In the genomic region with DNA sequence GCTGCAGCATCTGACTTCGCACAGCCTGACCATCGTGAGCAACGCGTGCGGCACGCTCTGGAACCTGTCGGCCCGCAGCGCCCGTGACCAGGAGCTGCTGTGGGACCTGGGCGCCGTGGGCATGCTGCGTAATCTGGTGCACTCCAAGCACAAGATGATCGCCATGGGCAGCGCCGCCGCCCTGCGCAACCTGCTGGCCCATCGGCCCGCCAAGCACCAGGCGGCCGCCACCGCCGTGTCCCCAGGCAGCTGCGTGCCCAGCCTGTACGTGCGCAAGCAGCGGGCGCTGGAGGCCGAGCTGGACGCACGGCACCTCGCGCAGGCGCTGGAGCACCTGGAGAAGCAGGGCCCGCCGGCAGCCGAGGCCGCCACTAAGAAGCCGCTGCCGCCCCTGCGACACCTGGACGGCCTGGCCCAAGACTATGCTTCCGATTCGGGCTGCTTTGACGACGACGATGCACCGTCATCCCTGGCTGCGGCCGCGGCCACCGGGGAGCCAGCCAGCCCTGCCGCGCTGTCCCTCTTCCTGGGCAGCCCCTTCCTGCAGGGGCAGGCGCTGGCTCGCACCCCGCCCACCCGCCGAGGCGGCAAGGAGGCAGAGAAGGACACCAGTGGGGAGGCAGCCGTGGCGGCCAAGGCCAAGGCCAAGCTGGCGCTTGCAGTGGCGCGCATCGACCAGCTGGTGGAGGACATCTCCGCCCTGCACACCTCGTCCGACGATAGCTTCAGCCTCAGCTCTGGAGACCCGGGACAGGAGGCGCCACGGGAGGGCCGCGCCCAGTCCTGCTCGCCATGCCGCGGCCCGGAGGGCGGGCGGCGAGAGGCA, we compare ENCODE assay signal across 8 cellular contexts. TPM values are rescaled to one million over a fixed set of nuclear protein-coding genes. Genes with fewer than 3 reads are reported as not detected.
DNase-seq lines count a peak whose midpoint lies in the region; ATAC-seq, FAIRE-seq and TF ChIP-seq lines count a peak whose summit lies in the region.

No MANE protein-coding gene starts in this region.

- no peak overlapping the region for H2BK12ac ChIP-seq in H1 (ENCODE audit: low read depth, low read length)

- no peak overlapping the region for H3K14ac ChIP-seq in H1 (ENCODE audit: insufficient read length)

- H4K8ac ChIP-seq in H1 (ENCODE audit: extremely low read depth, insufficient read depth, low read length): peak overlapping the region; percentile 89; the same call in 1 of the 2 replicates

- H3K27me3 ChIP-seq in H1 (replicated peaks in 1 of 4; ENCODE audit: control insufficient read depth in 3 of 4, extremely low read depth in 1 of 4, insufficient read depth in 3 of 4, low read length in 3 of 4) (peaks cover 56 to 66% (median 64%) of the 10 kb centered on the region in 4 experiments), SK-N-SH (ENCODE audit: insufficient read depth) (no peaks in the 10 kb centered on the region)

- peak overlapping the region; percentile 39; the same call in 1 of the 2 replicates for H2AK5ac ChIP-seq in H1 (ENCODE audit: low read depth, low read length)

- H3K18ac ChIP-seq in H1 (ENCODE audit: extremely low read depth, low read length): no peak overlapping the region

- H4K20me1 ChIP-seq in H1 (replicated peaks in 1 of 2; ENCODE audit: control insufficient read depth in 1 of 2, insufficient read depth in 2 of 2, low read length in 2 of 2) (peaks cover 10 to 31% of the 10 kb centered on the region in 2 experiments), SK-N-SH (ENCODE audit: insufficient read depth) (0 out of 2 replicates have a peak, but pooled peaks cover 4% of the 10 kb centered on the region)

- peak; percentile 50 to 68 for ATAC-seq in natural killer cell treated with Interleukin-12 subunit alpha and Interleukin-12 subunit beta and Interleukin-15 and Interleukin-18, amount 100 ng/mL, for 72 hours

- no peak overlapping the region; the same call in 1 of the 2 replicates for H2BK15ac ChIP-seq in H1 (ENCODE audit: low read length)

- peaks cover 0 to 3% of the 10 kb centered on the region in 2 donors for H3K4me1 Mint-ChIP-seq in natural killer cell treated with Interleukin-12 subunit alpha and Interleukin-12 subunit beta and Interleukin-15 and Interleukin-18, amount 100 ng/mL, for 72 hours (ENCODE audit: low read depth in 2 of 2)
- no peaks in the 10 kb centered on the region for H3K4me1 Mint-ChIP-seq in activated T-helper 1 cell treated with anti-CD3 and anti-CD28 coated beads, Interleukin-12 subunit alpha, Interleukin-12 subunit beta, Interleukin-2, Interleukin-4 antibody, amounts not matched to agents 30 ng/mL and 10 ng/mL and 1 ng/mL, durations not matched to agents 14 hours and 24 hours and 36 hours (ENCODE audit: low read depth)

- POLR2A ChIA-PET in H1 (lab: Charles Lee; ENCODE audit: partially characterized antibody) (interaction anchor here (0.5 to 5.5 kb wide), 11 partner anchors 8 to 1849 kb away, joined by 3 to 72 read pairs (median 5); a partner anchor contains a TSS), SK-N-SH (lab: Yijun Ruan, JAX) (interaction anchor here (0.7 kb wide), 1 partner anchor 11 kb away, joined by 5 read pairs; no protein-coding TSS in a partner anchor)

- no peak for TF ChIP-seq POLR2A in H1 (IDR thresholded peaks at IDR 0.05; ENCODE audit: control extremely low read depth in 1 of 2, low read depth in 2 of 2, low read length in 2 of 2)

- H3K9ac ChIP-seq in H1 (replicated peaks in 1 of 4; ENCODE audit: extremely low read depth in 1 of 4, low read depth in 3 of 4, low read length in 3 of 4): no peak overlapping the region
- H3K9ac ChIP-seq in SK-N-SH: no peak overlapping the region

- no peaks in the 10 kb centered on the region for H3K9me3 Mint-ChIP-seq in natural killer cell treated with Interleukin-12 subunit alpha and Interleukin-12 subunit beta and Interleukin-15 and Interleukin-18, amount 100 ng/mL, for 72 hours
- no peaks in the 10 kb centered on the region for H3K9me3 Mint-ChIP-seq in activated T-helper 1 cell treated with anti-CD3 and anti-CD28 coated beads, Interleukin-12 subunit alpha, Interleukin-12 subunit beta, Interleukin-2, Interleukin-4 antibody, amounts not matched to agents 30 ng/mL and 10 ng/mL and 1 ng/mL, durations not matched to agents 14 hours and 24 hours and 36 hours

- H3K79me2 ChIP-seq in H1 (ENCODE audit: control insufficient read depth in 1 of 2, insufficient read depth in 2 of 2, low read length in 2 of 2): no peaks in the 10 kb centered on the region
- H3K79me2 ChIP-seq in SK-N-SH (ENCODE audit: insufficient read depth): no peaks in the 10 kb centered on the region

- H3K36me3 ChIP-seq in H1 (ENCODE audit: control insufficient read depth in 2 of 4, insufficient read depth in 4 of 4, low read length in 3 of 4) (peaks cover 0 to 41% (median 0%) of the 10 kb centered on the region in 4 experiments; a peak in 4 of 8 replicates), SK-N-SH (replicated peaks in 1 of 2; ENCODE audit: control insufficient read depth in 1 of 2, insufficient read depth in 2 of 2, low read length in 1 of 2) (peaks cover 4 to 24% of the 10 kb centered on the region in 2 experiments)

- peak; percentile 50 to 87 (median 73) for TF ChIP-seq CTCF in H1 (IDR thresholded peaks at IDR 0.05; ENCODE audit: control extremely low read depth in 1 of 3, insufficient read depth in 1 of 3, low read depth in 1 of 3, low read length in 3 of 3)
- no peak for TF ChIP-seq CTCF in SK-N-SH (IDR thresholded peaks at IDR 0.05)

- no peak overlapping the region for H3K56ac ChIP-seq in H1 (replicated peaks; ENCODE audit: insufficient read length, low read depth, low read length)

- H3K23ac ChIP-seq in H1 (ENCODE audit: insufficient read length): no peak overlapping the region

- no peak overlapping the region for H2BK120ac ChIP-seq in H1 (replicated peaks; ENCODE audit: low read depth, low read length)

- no peak overlapping the region for H2AFZ ChIP-seq in H1 (ENCODE audit: low read length)
- H2AFZ ChIP-seq in SK-N-SH (ENCODE audit: low read depth): no peak overlapping the region

- FAIRE-seq in H1 (lab: Jason Lieb, UNC) (no peak), HTR-8/SVneo (lab: Jason Lieb, UNC) (no peak)

- TF ChIP-seq RAD21 in H1 (IDR thresholded peaks at IDR 0.05 in 1 of 2, conservative IDR thresholded peaks at IDR 0.05 in 1 of 2; ENCODE audit: low read depth in 2 of 2, low read length in 2 of 2) (peak; percentile 19 to 39; a peak in 3 of 4 replicates), SK-N-SH (IDR thresholded peaks at IDR 0.05; ENCODE audit: low read length) (no peak)

- CTCF ChIA-PET in H1 (lab: Charles Lee; ENCODE audit: partially characterized antibody): interaction anchor here (0.6 to 5.5 kb wide), 18 partner anchors 8 to 81 kb away, joined by 3 to 53 read pairs (median 4); a partner anchor contains a TSS
- CTCF ChIA-PET in SK-N-SH (lab: Yijun Ruan, JAX): interaction anchor here (0.6 to 1.2 kb wide), 2 partner anchors 11 to 20 kb away, joined by 3 read pairs; no protein-coding TSS in a partner anchor

- H3K79me1 ChIP-seq in H1 (ENCODE audit: low read depth, low read length): no peaks in the 10 kb centered on the region

- H3K23me2 ChIP-seq in H1 (ENCODE audit: low read depth, low read length): peaks cover 8% of the 10 kb centered on the region; the same call in 1 of the 2 replicates

- peak overlapping the region; percentile 24 to 68; a peak in 3 of 4 replicates for H3K4me2 ChIP-seq in H1 (ENCODE audit: insufficient read depth in 1 of 2, low read depth in 2 of 2, low read length in 2 of 2)
- H3K4me2 ChIP-seq in SK-N-SH: no peak overlapping the region

- DNase-seq in COLO668 (lab: John Stamatoyannopoulos, UW; ENCODE audit: unreplicated experiment) (peak; percentile 41), HuH-7.5 (ENCODE audit: low spot score) (peak; percentile 90), H1 (ENCODE audit: low read depth in 1 of 2, low spot score in 2 of 2) (peak in 1 of 2 experiments; percentile 85), SK-N-SH (no peak), hippocampal formation (lab: John Stamatoyannopoulos, UW) (no peak), HTR-8/SVneo (ENCODE audit: insufficient read length, low spot score) (no peak)
- DNase-seq in natural killer cell treated with Interleukin-12 subunit alpha and Interleukin-12 subunit beta and Interleukin-15 and Interleukin-18, amount 100 ng/mL, for 72 hours (ENCODE audit: low spot score): no peak
- no peak for DNase-seq in activated T-helper 1 cell treated with anti-CD3 and anti-CD28 coated beads, Interleukin-12 subunit alpha, Interleukin-12 subunit beta, Interleukin-2, Interleukin-4 antibody, amounts not matched to agents 30 ng/mL and 10 ng/mL and 1 ng/mL, durations not matched to agents 14 hours and 24 hours and 36 hours (ENCODE audit: low spot score)

- H3K4ac ChIP-seq in H1 (replicated peaks; ENCODE audit: insufficient read length, low read depth, low read length): no peak overlapping the region

- 51% methylated on average over 38 of the region's 83 CpGs; no CpG with 5 or more reads in 1 of the 2 experiments for WGBS in H1 (ENCODE audit: extremely low coverage in 1 of 2, insufficient coverage in 1 of 2, insufficient read length in 1 of 2, insufficient replicate concordance in 2 of 2, low coverage in 1 of 2, low lambda C conversion rate in 2 of 2, missing lambda C conversion rate in 1 of 2), 2 experiments
- 96% methylated on average over 18 of the region's 83 CpGs for WGBS in SK-N-SH (ENCODE audit: low lambda C conversion rate)

- H2BK5ac ChIP-seq in H1 (ENCODE audit: low read depth, low read length): no peak overlapping the region

- H3K36me3 Mint-ChIP-seq in natural killer cell treated with Interleukin-12 subunit alpha and Interleukin-12 subunit beta and Interleukin-15 and Interleukin-18, amount 100 ng/mL, for 72 hours: no peaks in the 10 kb centered on the region
- no peaks in the 10 kb centered on the region for H3K36me3 Mint-ChIP-seq in activated T-helper 1 cell treated with anti-CD3 and anti-CD28 coated beads, Interleukin-12 subunit alpha, Interleukin-12 subunit beta, Interleukin-2, Interleukin-4 antibody, amounts not matched to agents 30 ng/mL and 10 ng/mL and 1 ng/mL, durations not matched to agents 14 hours and 24 hours and 36 hours (ENCODE audit: low read depth)

- H3K9me3 ChIP-seq in H1 (ENCODE audit: insufficient read depth in 2 of 2, low read depth in 1 of 2, low read length in 1 of 2) (peaks cover 0 to 7% of the 10 kb centered on the region in 2 experiments; a peak in 1 of 4 replicates), SK-N-SH (no peaks in the 10 kb centered on the region)

- TF ChIP-seq EP300 in H1 (IDR thresholded peaks at IDR 0.05; ENCODE audit: borderline replicate concordance in 1 of 2, low read depth in 2 of 2, low read length in 2 of 2) (no peak), SK-N-SH (IDR thresholded peaks at IDR 0.05; ENCODE audit: borderline replicate concordance in 1 of 2, low read depth in 1 of 2, low read length in 1 of 2) (no peak)

- H3K27ac Mint-ChIP-seq in natural killer cell treated with Interleukin-12 subunit alpha and Interleukin-12 subunit beta and Interleukin-15 and Interleukin-18, amount 100 ng/mL, for 72 hours: no peak overlapping the region
- no peak overlapping the region for H3K27ac Mint-ChIP-seq in activated T-helper 1 cell treated with anti-CD3 and anti-CD28 coated beads, Interleukin-12 subunit alpha, Interleukin-12 subunit beta, Interleukin-2, Interleukin-4 antibody, amounts not matched to agents 30 ng/mL and 10 ng/mL and 1 ng/mL, durations not matched to agents 14 hours and 24 hours and 36 hours

- H4K91ac ChIP-seq in H1 (replicated peaks; ENCODE audit: insufficient read length, low read length): no peak overlapping the region

- no peaks in the 10 kb centered on the region for H3K27me3 Mint-ChIP-seq in natural killer cell treated with Interleukin-12 subunit alpha and Interleukin-12 subunit beta and Interleukin-15 and Interleukin-18, amount 100 ng/mL, for 72 hours
- peaks cover 7% of the 10 kb centered on the region for H3K27me3 Mint-ChIP-seq in activated T-helper 1 cell treated with anti-CD3 and anti-CD28 coated beads, Interleukin-12 subunit alpha, Interleukin-12 subunit beta, Interleukin-2, Interleukin-4 antibody, amounts not matched to agents 30 ng/mL and 10 ng/mL and 1 ng/mL, durations not matched to agents 14 hours and 24 hours and 36 hours (ENCODE audit: insufficient read depth)

- H3K4me3 ChIP-seq in H1 (ENCODE audit: extremely low read depth in 1 of 4, insufficient read depth in 2 of 4, low read depth in 3 of 4, low read length in 4 of 4): peak overlapping the region in 1 of 4 experiments; percentile 51; a peak in 2 of 8 replicates
- H3K4me3 ChIP-seq in SK-N-SH (ENCODE audit: low read depth in 2 of 2, low read length in 1 of 2): no peak overlapping the region

- H2BK20ac ChIP-seq in H1 (ENCODE audit: low read length): no peak overlapping the region

- no peaks in the 10 kb centered on the region for H3K9me2 ChIP-seq in SK-N-SH

- H3K27ac ChIP-seq in H1 (ENCODE audit: low read depth, low read length): no peak overlapping the region
- H3K27ac ChIP-seq in SK-N-SH (ENCODE audit: low read depth in 2 of 2, low read length in 1 of 2): no peak overlapping the region

- no peak overlapping the region for H3K4me3 Mint-ChIP-seq in natural killer cell treated with Interleukin-12 subunit alpha and Interleukin-12 subunit beta and Interleukin-15 and Interleukin-18, amount 100 ng/mL, for 72 hours
- no peak overlapping the region for H3K4me3 Mint-ChIP-seq in activated T-helper 1 cell treated with anti-CD3 and anti-CD28 coated beads, Interleukin-12 subunit alpha, Interleukin-12 subunit beta, Interleukin-2, Interleukin-4 antibody, amounts not matched to agents 30 ng/mL and 10 ng/mL and 1 ng/mL, durations not matched to agents 14 hours and 24 hours and 36 hours

- intact Hi-C loops in activated T-helper 1 cell treated with anti-CD3 and anti-CD28 coated beads, Interleukin-12 subunit alpha, Interleukin-12 subunit beta, Interleukin-2, Interleukin-4 antibody, amounts not matched to agents 30 ng/mL and 10 ng/mL and 1 ng/mL, durations not matched to agents 14 hours and 24 hours and 36 hours (cut with micrococcal nuclease): loop anchor here (5.0 kb wide), 1 partner anchor 297 kb away; no protein-coding TSS in a partner anchor

- peaks cover 3% of the 10 kb centered on the region for H3F3A ChIP-seq in SK-N-SH (replicated peaks; ENCODE audit: insufficient read depth)

- H4K5ac ChIP-seq in H1 (ENCODE audit: insufficient read length, low read depth, low read length): no peak overlapping the region

- H3K4me1 ChIP-seq in H1 (replicated peaks in 1 of 4; ENCODE audit: control insufficient read depth in 3 of 4, insufficient read depth in 4 of 4, low read length in 3 of 4) (peaks cover 0 to 40% (median 21%) of the 10 kb centered on the region in 4 experiments; a peak in 5 of 7 replicates), SK-N-SH (ENCODE audit: control insufficient read depth in 1 of 2, insufficient read depth in 2 of 2, low read depth in 1 of 2, low read length in 1 of 2) (no peaks in the 10 kb centered on the region)

RNA-seq across cellular contexts. Expression of a gene that starts 13.6 kb away (rescaled TPM):
- total RNA-seq in H1 (2021; fragmentation: NEBNext Ultra II Directional; extraction: Animal tissue kit (Norgen Biotek cat#: 25700)): 41.3 and 41.4 TPM in 2 replicates
- polyA plus RNA-seq in H1 (2011; rRNA removed) (67.4 and 92.2 TPM in 2 replicates), SK-N-SH (2012; rRNA removed) (23.4 and 25.3 TPM in 2 replicates)
- polyA plus RNA-seq in H1 (2011; cell fraction: cytosol; rRNA removed): 63.6 TPM
- 64.5 TPM for polyA plus RNA-seq in H1 (2011; cell fraction: nucleus; rRNA removed)
- 25.3 to 39.5 TPM (median 37.9 TPM) in 4 replicates for polyA plus RNA-seq in H1 (2012, experiment 1 of 2)
- 36.7 TPM for polyA plus RNA-seq in H1 (2012, experiment 2 of 2)
- polyA plus RNA-seq in H1 (2013, experiment 1 of 2): 39.5 TPM
- polyA plus RNA-seq in H1 (2013, experiment 2 of 2): 40.6 TPM
- 12.2 and 15.1 TPM in 2 replicates for polyA minus RNA-seq in H1 (2011; rRNA and poly(A)+ RNA removed)
- polyA minus RNA-seq in H1 (2011; cell fraction: cytosol; rRNA and poly(A)+ RNA removed): 22.1 TPM
- 35.7 TPM for polyA minus RNA-seq in H1 (2011; cell fraction: nucleus; rRNA and poly(A)+ RNA removed)
- 10 to 100 TPM; 45.1 to 58.4 TPM for total RNA-seq in natural killer cell treated with Interleukin-12 subunit alpha and Interleukin-12 subunit beta and Interleukin-15 and Interleukin-18, amount 100 ng/mL, for 72 hours
- 37.1 and 38.5 TPM in 2 replicates for total RNA-seq in activated T-helper 1 cell treated with anti-CD3 and anti-CD28 coated beads, Interleukin-12 subunit alpha, Interleukin-12 subunit beta, Interleukin-2, Interleukin-4 antibody, amounts not matched to agents 30 ng/mL and 10 ng/mL and 1 ng/mL, durations not matched to agents 14 hours and 24 hours and 36 hours
- polyA plus RNA-seq in SK-N-SH (2012; cell fraction: cytosol; rRNA removed): 11.5 and 20.3 TPM in 2 replicates
- 27.2 and 30.6 TPM in 2 replicates for polyA plus RNA-seq in SK-N-SH (2012; cell fraction: nucleus; rRNA removed)

RNA-seq across cellular contexts. Expression of a gene that starts 15.5 kb away (rescaled TPM):
- 3.7 and 4.1 TPM in 2 replicates for total RNA-seq in H1 (2021; fragmentation: NEBNext Ultra II Directional; extraction: Animal tissue kit (Norgen Biotek cat#: 25700))
- polyA plus RNA-seq in H1 (2011; rRNA removed): 1.3 and 3.3 TPM in 2 replicates
- 3.6 TPM for polyA plus RNA-seq in H1 (2011; cell fraction: cytosol; rRNA removed)
- 12.1 TPM for polyA plus RNA-seq in H1 (2011; cell fraction: nucleus; rRNA removed)
- 1.2 to 2.5 TPM (median 1.6 TPM) in 4 replicates for polyA plus RNA-seq in H1 (2012, experiment 1 of 2)
- polyA plus RNA-seq in H1 (2012, experiment 2 of 2): 0.91 TPM
- polyA plus RNA-seq in H1 (2013, experiment 1 of 2): 0.39 TPM
- 0.31 TPM for polyA plus RNA-seq in H1 (2013, experiment 2 of 2)
- polyA minus RNA-seq in H1 (2011; rRNA and poly(A)+ RNA removed): 3.3 and 4.3 TPM in 2 replicates
- 7.2 TPM for polyA minus RNA-seq in H1 (2011; cell fraction: cytosol; rRNA and poly(A)+ RNA removed)
- 16.9 TPM for polyA minus RNA-seq in H1 (2011; cell fraction: nucleus; rRNA and poly(A)+ RNA removed)
- total RNA-seq in natural killer cell treated with Interleukin-12 subunit alpha and Interleukin-12 subunit beta and Interleukin-15 and Interleukin-18, amount 100 ng/mL, for 72 hours: under 1 TPM; 0.05 to 0.17 TPM
- total RNA-seq in activated T-helper 1 cell treated with anti-CD3 and anti-CD28 coated beads, Interleukin-12 subunit alpha, Interleukin-12 subunit beta, Interleukin-2, Interleukin-4 antibody, amounts not matched to agents 30 ng/mL and 10 ng/mL and 1 ng/mL, durations not matched to agents 14 hours and 24 hours and 36 hours: 0.16 and 0.17 TPM in 2 replicates
- 1.3 and 1.8 TPM in 2 replicates for polyA plus RNA-seq in SK-N-SH (2012; rRNA removed)
- polyA plus RNA-seq in SK-N-SH (2012; cell fraction: cytosol; rRNA removed): 0.59 and 1.3 TPM in 2 replicates
- 4.1 and 5.2 TPM in 2 replicates for polyA plus RNA-seq in SK-N-SH (2012; cell fraction: nucleus; rRNA removed)

RNA-seq across cellular contexts. Expression of a gene that starts 24.7 kb away (rescaled TPM):
- total RNA-seq in H1 (2021; fragmentation: NEBNext Ultra II Directional; extraction: Animal tissue kit (Norgen Biotek cat#: 25700)): 9.7 and 9.8 TPM in 2 replicates
- 10.7 and 18.3 TPM in 2 replicates for polyA plus RNA-seq in H1 (2011; rRNA removed)
- polyA plus RNA-seq in H1 (2011; cell fraction: cytosol; rRNA removed): 13.4 TPM
- polyA plus RNA-seq in H1 (2011; cell fraction: nucleus; rRNA removed): 104 TPM
- 7.7 to 16.1 TPM (median 11.6 TPM) in 4 replicates for polyA plus RNA-seq in H1 (2012, experiment 1 of 2)
- polyA plus RNA-seq in H1 (2012, experiment 2 of 2): 5.0 TPM
- polyA plus RNA-seq in H1 (2013, experiment 1 of 2): 8.5 TPM
- 5.6 TPM for polyA plus RNA-seq in H1 (2013, experiment 2 of 2)
- polyA minus RNA-seq in H1 (2011; rRNA and poly(A)+ RNA removed): 1.6 and 1.9 TPM in 2 replicates
- 8.1 TPM for polyA minus RNA-seq in H1 (2011; cell fraction: cytosol; rRNA and poly(A)+ RNA removed)
- 14.3 TPM for polyA minus RNA-seq in H1 (2011; cell fraction: nucleus; rRNA and poly(A)+ RNA removed)
- total RNA-seq in natural killer cell treated with Interleukin-12 subunit alpha and Interleukin-12 subunit beta and Interleukin-15 and Interleukin-18, amount 100 ng/mL, for 72 hours: 1 to 10 TPM; 1.2 to 2.3 TPM
- total RNA-seq in activated T-helper 1 cell treated with anti-CD3 and anti-CD28 coated beads, Interleukin-12 subunit alpha, Interleukin-12 subunit beta, Interleukin-2, Interleukin-4 antibody, amounts not matched to agents 30 ng/mL and 10 ng/mL and 1 ng/mL, durations not matched to agents 14 hours and 24 hours and 36 hours: 0.26 and 1.5 TPM in 2 replicates
- polyA plus RNA-seq in SK-N-SH (2012; rRNA removed): 5.8 and 6.6 TPM in 2 replicates
- polyA plus RNA-seq in SK-N-SH (2012; cell fraction: cytosol; rRNA removed): 1.1 and 1.5 TPM in 2 replicates
- polyA plus RNA-seq in SK-N-SH (2012; cell fraction: nucleus; rRNA removed): 69.2 and 138 TPM in 2 replicates

RNA-seq across cellular contexts. Expression of a gene that starts 25.6 kb away (rescaled TPM):
- 12.6 and 13.4 TPM in 2 replicates for total RNA-seq in H1 (2021; fragmentation: NEBNext Ultra II Directional; extraction: Animal tissue kit (Norgen Biotek cat#: 25700))
- 20.7 and 31.4 TPM in 2 replicates for polyA plus RNA-seq in H1 (2011; rRNA removed)
- polyA plus RNA-seq in H1 (2011; cell fraction: cytosol; rRNA removed): 12.6 TPM
- polyA plus RNA-seq in H1 (2011; cell fraction: nucleus; rRNA removed): 14.4 TPM
- polyA plus RNA-seq in H1 (2012, experiment 1 of 2): 8.7 to 19.5 TPM (median 15.4 TPM) in 4 replicates
- polyA plus RNA-seq in H1 (2012, experiment 2 of 2): 12.8 TPM
- polyA plus RNA-seq in H1 (2013, experiment 1 of 2): 17.9 TPM
- 25.1 TPM for polyA plus RNA-seq in H1 (2013, experiment 2 of 2)
- 4.2 and 5.5 TPM in 2 replicates for polyA minus RNA-seq in H1 (2011; rRNA and poly(A)+ RNA removed)
- 13.8 TPM for polyA minus RNA-seq in H1 (2011; cell fraction: cytosol; rRNA and poly(A)+ RNA removed)
- 6.6 TPM for polyA minus RNA-seq in H1 (2011; cell fraction: nucleus; rRNA and poly(A)+ RNA removed)
- total RNA-seq in natural killer cell treated with Interleukin-12 subunit alpha and Interleukin-12 subunit beta and Interleukin-15 and Interleukin-18, amount 100 ng/mL, for 72 hours: 1 to 10 TPM; 1.7 to 3.2 TPM
- total RNA-seq in activated T-helper 1 cell treated with anti-CD3 and anti-CD28 coated beads, Interleukin-12 subunit alpha, Interleukin-12 subunit beta, Interleukin-2, Interleukin-4 antibody, amounts not matched to agents 30 ng/mL and 10 ng/mL and 1 ng/mL, durations not matched to agents 14 hours and 24 hours and 36 hours: 1.4 TPM in 2 replicates
- 6.8 and 9.1 TPM in 2 replicates for polyA plus RNA-seq in SK-N-SH (2012; rRNA removed)
- 4.0 and 5.0 TPM in 2 replicates for polyA plus RNA-seq in SK-N-SH (2012; cell fraction: cytosol; rRNA removed)
- 5.8 and 6.7 TPM in 2 replicates for polyA plus RNA-seq in SK-N-SH (2012; cell fraction: nucleus; rRNA removed)

RNA-seq across cellular contexts. Expression of a gene that starts 27.2 kb away (rescaled TPM):
- total RNA-seq in H1 (2021; fragmentation: NEBNext Ultra II Directional; extraction: Animal tissue kit (Norgen Biotek cat#: 25700)): 1,562 and 1,589 TPM in 2 replicates
- polyA plus RNA-seq in H1 (2011; rRNA removed): 3,890 and 4,770 TPM in 2 replicates
- polyA plus RNA-seq in H1 (2011; cell fraction: cytosol; rRNA removed): 4,361 TPM
- 2,705 TPM for polyA plus RNA-seq in H1 (2011; cell fraction: nucleus; rRNA removed)
- 2,291 to 3,052 TPM (median 2,740 TPM) in 4 replicates for polyA plus RNA-seq in H1 (2012, experiment 1 of 2)
- polyA plus RNA-seq in H1 (2012, experiment 2 of 2): 8,937 TPM
- polyA plus RNA-seq in H1 (2013, experiment 1 of 2): 2,700 TPM
- polyA plus RNA-seq in H1 (2013, experiment 2 of 2): 2,703 TPM
- 313 and 344 TPM in 2 replicates for polyA minus RNA-seq in H1 (2011; rRNA and poly(A)+ RNA removed)
- 991 TPM for polyA minus RNA-seq in H1 (2011; cell fraction: cytosol; rRNA and poly(A)+ RNA removed)
- polyA minus RNA-seq in H1 (2011; cell fraction: nucleus; rRNA and poly(A)+ RNA removed): 590 TPM
- total RNA-seq in natural killer cell treated with Interleukin-12 subunit alpha and Interleukin-12 subunit beta and Interleukin-15 and Interleukin-18, amount 100 ng/mL, for 72 hours: 1,000 to 10,000 TPM in 1 of 2 donors, 100 to 1,000 TPM in 1; 757 to 1,081 TPM
- 1,387 and 1,455 TPM in 2 replicates for total RNA-seq in activated T-helper 1 cell treated with anti-CD3 and anti-CD28 coated beads, Interleukin-12 subunit alpha, Interleukin-12 subunit beta, Interleukin-2, Interleukin-4 antibody, amounts not matched to agents 30 ng/mL and 10 ng/mL and 1 ng/mL, durations not matched to agents 14 hours and 24 hours and 36 hours
- polyA plus RNA-seq in SK-N-SH (2012; rRNA removed): 2,836 and 3,749 TPM in 2 replicates
- 2,019 and 3,381 TPM in 2 replicates for polyA plus RNA-seq in SK-N-SH (2012; cell fraction: cytosol; rRNA removed)
- polyA plus RNA-seq in SK-N-SH (2012; cell fraction: nucleus; rRNA removed): 943 and 2,115 TPM in 2 replicates

Comparison
In these comparisons a context has a peak if more than half of its experiments do, and no peak if none do; other contexts are left out.
1. DNase-seq: peak in COLO668 (single experiment) and HuH-7.5 (single experiment); none in natural killer cell treated with Interleukin-12 subunit alpha and Interleukin-12 subunit beta and Interleukin-15 and Interleukin-18, amount 100 ng/mL, for 72 hours (single experiment), activated T-helper 1 cell treated with anti-CD3 and anti-CD28 coated beads, Interleukin-12 subunit alpha, Interleukin-12 subunit beta, Interleukin-2, Interleukin-4 antibody, amounts not matched to agents 30 ng/mL and 10 ng/mL and 1 ng/mL, durations not matched to agents 14 hours and 24 hours and 36 hours (single experiment), SK-N-SH (single experiment), hippocampal formation (0 of 2) and HTR-8/SVneo (single experiment).